1 cellular context compared by ENCODE assay signal in genomic region chr1:155326020-155326526, GRCh38.
TF ChIP-seq lines count a peak whose summit lies in the region.

No MANE protein-coding gene starts in this region.

TF ChIP-seq in GM12878, 131 proteins besides CTCF, POLR2A, EP300 and RAD21:
- no peak for TF ChIP-seq SPI1 (IDR thresholded peaks at IDR 0.05; ENCODE audit: borderline replicate concordance, insufficient read depth, low read depth, low read length)
- TF ChIP-seq GABPA (IDR thresholded peaks at IDR 0.05; ENCODE audit: low read depth) = no peak
- TF ChIP-seq BCL11A (IDR thresholded peaks at IDR 0.05; ENCODE audit: low read depth, low read length) = no peak
- no peak for TF ChIP-seq RB1 (IDR thresholded peaks at IDR 0.05; ENCODE audit: borderline replicate concordance)
- TF ChIP-seq ETV6 (conservative IDR thresholded peaks at IDR 0.05 in 1 of 2, IDR thresholded peaks at IDR 0.05 in 1 of 2; ENCODE audit: borderline replicate concordance in 1 of 2, low read depth in 1 of 2) = no peak
- TF ChIP-seq ZNF622 (IDR thresholded peaks at IDR 0.05) = no peak
- no peak for TF ChIP-seq RFX5 (IDR thresholded peaks at IDR 0.05; ENCODE audit: low read depth, low read length)
- no peak for TF ChIP-seq CHD4 (IDR thresholded peaks at IDR 0.05)
- TF ChIP-seq KLF5 (IDR thresholded peaks at IDR 0.05; ENCODE audit: partially characterized antibody) = no peak
- TF ChIP-seq SIX5 (IDR thresholded peaks at IDR 0.05; ENCODE audit: low read depth, low read length, severe bottlenecking) = no peak
- TF ChIP-seq ZBTB11 (CRISPR knock-in tag; IDR thresholded peaks at IDR 0.05) = no peak
- TF ChIP-seq IKZF2 (IDR thresholded peaks at IDR 0.05) = no peak
- no peak for TF ChIP-seq NBN (IDR thresholded peaks at IDR 0.05)
- TF ChIP-seq TCF12 (IDR thresholded peaks at IDR 0.05; ENCODE audit: low read depth, low read length) = no peak
- TF ChIP-seq NKRF (conservative IDR thresholded peaks at IDR 0.05) = no peak
- TF ChIP-seq SP1 (IDR thresholded peaks at IDR 0.05; ENCODE audit: low read depth, low read length) = no peak
- no peak for TF ChIP-seq MEF2B (IDR thresholded peaks at IDR 0.05; ENCODE audit: partially characterized antibody, poor library complexity, severe bottlenecking)
- no peak for TF ChIP-seq MLLT1 (IDR thresholded peaks at IDR 0.05)
- TF ChIP-seq SMAD5 (IDR thresholded peaks at IDR 0.05; ENCODE audit: low read depth) = no peak
- TF ChIP-seq NR2C1 (IDR thresholded peaks at IDR 0.05) = no peak
